In genomic region chr6:88716399-88716798, GRCh38 we compare ENCODE assay signal across 2 cellular contexts.
DNase-seq lines count a peak whose midpoint lies in the region; ATAC-seq, FAIRE-seq and TF ChIP-seq lines count a peak whose summit lies in the region.
"Not testable (repeated sequence)": the region's sequence is repeated elsewhere in the genome, so short reads cannot be mapped to it uniquely, and the experiment has no call there.

No MANE protein-coding gene starts in this region.

- not testable (repeated sequence) for H3K9me3 ChIP-seq in HEK293 (ENCODE audit: control insufficient read depth, insufficient read depth, low read depth, low read length); K562 (replicated peaks; ENCODE audit: control insufficient read depth, insufficient read depth, low read depth, low read length)

- CTCF ChIA-PET in HEK293 (lab: Yijun Ruan, JAX); K562 (lab: Yijun Ruan, JAX; ENCODE audit: low intra/inter-chr PET ratio): not testable (repeated sequence)

- not testable (repeated sequence) for H3K9me1 ChIP-seq in K562 (ENCODE audit: control insufficient read depth, insufficient read depth, low read length)

- H3K4me1 ChIP-seq in HEK293 (ENCODE audit: control insufficient read depth, insufficient read depth, low read length); K562 (replicated peaks in 1 of 2; ENCODE audit: control insufficient read depth in 2 of 2, insufficient read depth in 2 of 2, low read length in 2 of 2): not testable (repeated sequence)

- not testable (repeated sequence) for H3K36me3 ChIP-seq in HEK293 (ENCODE audit: control insufficient read depth in 2 of 2, insufficient read depth in 1 of 2, low read length in 2 of 2); K562 (ENCODE audit: control insufficient read depth, insufficient read depth, low read length)

- TF ChIP-seq EP300 in K562 (IDR thresholded peaks at IDR 0.05; ENCODE audit: low read length), result not testable (repeated sequence)

- TF ChIP-seq RAD21 in K562 (CRISPR knock-in tag; conservative IDR thresholded peaks at IDR 0.05 in 1 of 2, IDR thresholded peaks at IDR 0.05 in 1 of 2), result not testable (repeated sequence)

- not testable (repeated sequence) for H3K79me2 ChIP-seq in K562 (ENCODE audit: control insufficient read depth, insufficient read depth, low read length)

- H3K27ac ChIP-seq in HEK293 (ENCODE audit: extremely low read depth, low read depth, low read length); K562 (ENCODE audit: extremely low read depth, low read depth, low read length): not testable (repeated sequence)

- intact Hi-C loops in K562 (cut with micrococcal nuclease), result not testable (repeated sequence)

- H3K4me3 ChIP-seq in HEK293 (ENCODE audit: low read depth, low read length); K562: not testable (repeated sequence)

- FAIRE-seq in K562 (lab: Jason Lieb, UNC), result not testable (repeated sequence)

- H3K4me2 ChIP-seq in K562 (ENCODE audit: insufficient read depth, low read length), result not testable (repeated sequence)

- ATAC-seq in K562, result not testable (repeated sequence)

- TF ChIP-seq POLR2A in K562 (conservative IDR thresholded peaks at IDR 0.05), result not testable (repeated sequence)

- in situ Hi-C loops in K562 (cut with MboI), result not testable (repeated sequence)

- not testable (repeated sequence) for BruUV-seq in K562 (replicated peaks; lab: Mats Ljungman, UMichigan)

- WGBS in K562 (ENCODE audit: insufficient coverage, low coverage, missing lambda C conversion rate), result no CpG with 5 or more reads among the region's 1 CpG

- not testable (repeated sequence) for H3K27me3 ChIP-seq in K562 (ENCODE audit: control insufficient read depth in 2 of 2, insufficient read depth in 2 of 2, low read length in 2 of 2)

- H3K9ac ChIP-seq in K562 (ENCODE audit: insufficient read depth in 1 of 2, low read depth in 2 of 2, low read length in 2 of 2), result not testable (repeated sequence)

- not testable (repeated sequence) for H4K20me1 ChIP-seq in K562 (replicated peaks; ENCODE audit: control insufficient read depth, insufficient read depth, low read length)

- not testable (repeated sequence) for TF ChIP-seq CTCF in HEK293 (tag by site-specific recombination; IDR thresholded peaks at IDR 0.05); K562 (IDR thresholded peaks at IDR 0.05 in 2 of 3, conservative IDR thresholded peaks at IDR 0.05 in 1 of 3; ENCODE audit: insufficient read depth in 2 of 3, low read depth in 1 of 3, low read length in 3 of 3)

- H2AFZ ChIP-seq in K562 (ENCODE audit: low read depth, low read length), result not testable (repeated sequence)

- POLR2A ChIA-PET in HEK293 (lab: Yijun Ruan, JAX); K562 (lab: Yijun Ruan, JAX): not testable (repeated sequence)

- not testable (repeated sequence) for DNase-seq in K562 (ENCODE audit: extremely low read depth in 1 of 4, low spot score in 3 of 4)

TF ChIP-seq in HEK293, 187 proteins besides CTCF, POLR2A, EP300 and RAD21:
- peak; percentile 81 for TF ChIP-seq ZNF146 (tag by site-specific recombination; IDR thresholded peaks at IDR 0.05)

TF ChIP-seq in K562, 482 proteins besides CTCF, POLR2A, EP300 and RAD21:
- TF ChIP-seq NFIC (IDR thresholded peaks at IDR 0.05), result peak; percentile 76
- TF ChIP-seq NFIX (CRISPR knock-in tag; IDR thresholded peaks at IDR 0.05; ENCODE audit: low read depth), result 0 out of 2 replicates have a peak, but pooled peaks have one; percentile 26
TF ChIP-seq in K562: peak in this region for 2; not testable (repeated sequence) for 480.
